Comparison of ENCODE assay signal across 1 cellular context in genomic region chr20:1320902-1321653, GRCh38.
A peak's percentile ranks its signal among the peaks of the same experiment; 100 is the strongest.
TF ChIP-seq lines count a peak whose summit lies in the region.

No MANE protein-coding gene starts in this region.

TF ChIP-seq in HepG2, 621 proteins besides CTCF, POLR2A, EP300 and RAD21:
- TF ChIP-seq, protein P1, sequence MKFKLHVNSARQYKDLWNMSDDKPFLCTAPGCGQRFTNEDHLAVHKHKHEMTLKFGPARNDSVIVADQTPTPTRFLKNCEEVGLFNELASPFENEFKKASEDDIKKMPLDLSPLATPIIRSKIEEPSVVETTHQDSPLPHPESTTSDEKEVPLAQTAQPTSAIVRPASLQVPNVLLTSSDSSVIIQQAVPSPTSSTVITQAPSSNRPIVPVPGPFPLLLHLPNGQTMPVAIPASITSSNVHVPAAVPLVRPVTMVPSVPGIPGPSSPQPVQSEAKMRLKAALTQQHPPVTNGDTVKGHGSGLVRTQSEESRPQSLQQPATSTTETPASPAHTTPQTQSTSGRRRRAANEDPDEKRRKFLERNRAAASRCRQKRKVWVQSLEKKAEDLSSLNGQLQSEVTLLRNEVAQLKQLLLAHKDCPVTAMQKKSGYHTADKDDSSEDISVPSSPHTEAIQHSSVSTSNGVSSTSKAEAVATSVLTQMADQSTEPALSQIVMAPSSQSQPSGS (CRISPR knock-in tag; IDR thresholded peaks at IDR 0.05): no peak
- TF ChIP-seq SMYD3 (CRISPR knock-in tag; IDR thresholded peaks at IDR 0.05) (no peak), ZNF768 (CRISPR knock-in tag; IDR thresholded peaks at IDR 0.05) (no peak), TEAD2 (CRISPR knock-in tag; IDR thresholded peaks at IDR 0.05) (0 out of 2 replicates have a peak, but pooled peaks have one; percentile 16), NPAS2 (CRISPR knock-in tag; IDR thresholded peaks at IDR 0.05; ENCODE audit: borderline replicate concordance) (no peak), FOXO1 (CRISPR knock-in tag; IDR thresholded peaks at IDR 0.05) (no peak), MXI1 (IDR thresholded peaks at IDR 0.05; ENCODE audit: borderline replicate concordance, low read depth, low read length) (no peak), KMT2A (CRISPR knock-in tag; IDR thresholded peaks at IDR 0.05) (no peak), NFE2L2 (IDR thresholded peaks at IDR 0.05; ENCODE audit: low read length) (no peak), TRAFD1 (CRISPR knock-in tag; IDR thresholded peaks at IDR 0.05; ENCODE audit: borderline replicate concordance) (0 out of 2 replicates have a peak, but pooled peaks have one; percentile 55), ZNF737 (CRISPR knock-in tag; IDR thresholded peaks at IDR 0.05; ENCODE audit: borderline replicate concordance) (no peak), ZNF687 (CRISPR knock-in tag; IDR thresholded peaks at IDR 0.05) (peak; percentile 43), BORCS8-MEF2B (CRISPR knock-in tag; IDR thresholded peaks at IDR 0.05) (0 out of 2 replicates have a peak, but pooled peaks have one; percentile 45)
